Comparison of ENCODE assay signal across 18 cellular contexts in genomic region chr7:2059964-2060700, GRCh38.
DNase-seq lines count a peak whose midpoint lies in the region; ATAC-seq, FAIRE-seq and TF ChIP-seq lines count a peak whose summit lies in the region.
"Had no signal": no experiment of that assay in that cellular context is flagged by ENCODE, and none has a peak within 500 bp of the region (broad histone marks: within the 10 kb centered on the region; RNA-seq: fewer than 3 reads in every experiment).

No MANE protein-coding gene starts in this region.

- H2BK5ac ChIP-seq in trophoblast cell (ENCODE audit: low read depth, low read length, poor library complexity), result no peak overlapping the region

- no peak overlapping the region for H2BK120ac ChIP-seq in trophoblast cell (ENCODE audit: insufficient read depth, low read length, poor library complexity)

- TF ChIP-seq EP300 in K562 (IDR thresholded peaks at IDR 0.05; ENCODE audit: low read length), result no peak

- ATAC-seq in K562, result no peak
- ATAC-seq in GM18498 (IDR thresholded peaks at IDR 0.05; ENCODE audit: unreplicated experiment), result no peak
- no peak for ATAC-seq in GM19324 (IDR thresholded peaks at IDR 0.05; ENCODE audit: low FRiP score, unreplicated experiment)
- ATAC-seq: CD8-positive, alpha-beta T cell had no signal

- peaks cover 18% of the 10 kb centered on the region for H3K9me3 ChIP-seq in AG04450 (ENCODE audit: control insufficient read depth, insufficient read depth, low read length)
- H3K9me3 ChIP-seq in K562 (replicated peaks; ENCODE audit: control insufficient read depth, insufficient read depth, low read depth, low read length), result peaks cover 19% of the 10 kb centered on the region
- peaks cover 7% of the 10 kb centered on the region for H3K9me3 ChIP-seq in trophoblast cell (ENCODE audit: insufficient read depth, low read depth, low read length)
- H3K9me3 ChIP-seq in left ventricle myocardium inferior (replicated peaks), result peaks cover 10% of the 10 kb centered on the region

- POLR2A ChIA-PET in AG04450 (lab: Yijun Ruan, JAX) (interaction anchor here (0.6 to 1.4 kb wide), 3 partner anchors 97 to 397 kb away, joined by 3 to 5 read pairs (median 3); no protein-coding TSS in a partner anchor), K562 (lab: Yijun Ruan, JAX) (no interaction called here)

- H3K4me1 ChIP-seq in K562 (replicated peaks in 1 of 2; ENCODE audit: control insufficient read depth in 2 of 2, insufficient read depth in 2 of 2, low read length in 2 of 2), result peaks cover 0 to 31% of the 10 kb centered on the region in 2 experiments; a peak in 2 of 5 replicates
- H3K4me1 ChIP-seq in trophoblast cell (ENCODE audit: control insufficient read depth in 1 of 2, insufficient read depth in 2 of 2, low read length in 2 of 2), result no peaks in the 10 kb centered on the region
- H3K4me1 ChIP-seq in left ventricle myocardium inferior, result peaks cover 23% of the 10 kb centered on the region

- H3K14ac ChIP-seq in trophoblast cell (ENCODE audit: low read length), result no peak overlapping the region

- WGBS in K562 (ENCODE audit: insufficient coverage, low coverage, missing lambda C conversion rate), result 97% methylated on average over 56 of the region's 66 CpGs
- WGBS in trophoblast cell (ENCODE audit: extremely low coverage, insufficient coverage, insufficient read length), result no CpG with 5 or more reads among the region's 66 CpGs

- intact Hi-C loops in K562 (cut with micrococcal nuclease), result no loop called here
- intact Hi-C loops in left ventricle myocardium inferior (cut with micrococcal nuclease), result no loop called here

- no TSS peak for BruUV-seq in K562 (replicated peaks; lab: Mats Ljungman, UMichigan)

- TF ChIP-seq CTCF in AG04450 (IDR thresholded peaks at IDR 0.05; ENCODE audit: low read depth, low read length) (no peak), K562 (IDR thresholded peaks at IDR 0.05 in 2 of 3, conservative IDR thresholded peaks at IDR 0.05 in 1 of 3; ENCODE audit: insufficient read depth in 2 of 3, low read depth in 1 of 3, low read length in 3 of 3) (no peak), left ventricle myocardium inferior (IDR thresholded peaks at IDR 0.05; ENCODE audit: borderline replicate concordance) (no peak)

- no peak overlapping the region for H4K91ac ChIP-seq in trophoblast cell (ENCODE audit: low read depth, low read length)

- H2AK5ac ChIP-seq in trophoblast cell (ENCODE audit: low read length), result no peak overlapping the region

- DNase-seq in AG04450 (ENCODE audit: low read depth, low spot score) (no peak), GM12891 (ENCODE audit: insufficient read length, low spot score) (no peak), K562 (ENCODE audit: extremely low read depth in 1 of 4, low spot score in 3 of 4) (no peak), trophoblast cell (no peak), left ventricle myocardium inferior (no peak)
- DNase-seq: ACHN; CD8-positive, alpha-beta T cell; COR-L47; DMS153; DMS79 treated with DMSO at 0.1 percent for 48 hours; EL; HCEC 1CT; Karpas-422 had no signal

- H2BK12ac ChIP-seq in trophoblast cell (ENCODE audit: low read length), result no peak overlapping the region

- H3K18ac ChIP-seq in trophoblast cell (ENCODE audit: low read length), result no peak overlapping the region

- H3K27me3 ChIP-seq in AG04450 (ENCODE audit: control insufficient read depth, insufficient read depth, low read length) (no peaks in the 10 kb centered on the region), K562 (ENCODE audit: control insufficient read depth in 2 of 2, insufficient read depth in 2 of 2, low read length in 2 of 2) (no peaks in the 10 kb centered on the region), trophoblast cell (ENCODE audit: insufficient read depth, low read length) (no peaks in the 10 kb centered on the region), left ventricle myocardium inferior (ENCODE audit: low read depth) (no peaks in the 10 kb centered on the region)

- TF ChIP-seq POLR2A in GM12891 (IDR thresholded peaks at IDR 0.05; ENCODE audit: low read depth, low read length) (no peak), K562 (conservative IDR thresholded peaks at IDR 0.05) (no peak)

- H4K8ac ChIP-seq in trophoblast cell (ENCODE audit: low read depth, low read length), result no peak overlapping the region

- no peak overlapping the region for H3K4me2 ChIP-seq in K562 (ENCODE audit: insufficient read depth, low read length)
- H3K4me2 ChIP-seq in trophoblast cell (ENCODE audit: low read length), result no peak overlapping the region

- no peak overlapping the region for H4K12ac ChIP-seq in trophoblast cell (ENCODE audit: low read depth, low read length)

- H4K20me1 ChIP-seq in K562 (replicated peaks; ENCODE audit: control insufficient read depth, insufficient read depth, low read length), result no peaks in the 10 kb centered on the region

- no peaks in the 10 kb centered on the region for H3K9me1 ChIP-seq in K562 (ENCODE audit: control insufficient read depth, insufficient read depth, low read length)

- H3K36me3 ChIP-seq in K562 (ENCODE audit: control insufficient read depth, insufficient read depth, low read length), result peaks cover 6% of the 10 kb centered on the region; the same call in 2 of the 3 replicates
- peaks cover 1 to 8% of the 10 kb centered on the region in 2 experiments for H3K36me3 ChIP-seq in trophoblast cell (ENCODE audit: control insufficient read depth in 1 of 2, insufficient read depth in 2 of 2, low read length in 2 of 2)
- no peaks in the 10 kb centered on the region for H3K36me3 ChIP-seq in left ventricle myocardium inferior

- no peak overlapping the region for H3K23ac ChIP-seq in trophoblast cell (ENCODE audit: low read length)

- CTCF ChIA-PET in AG04450 (lab: Charles Lee) (no interaction called here), K562 (lab: Yijun Ruan, JAX; ENCODE audit: low intra/inter-chr PET ratio) (no interaction called here)

- H3K27ac ChIP-seq in AG04450 (ENCODE audit: low read depth, low read length), result peak overlapping the region; percentile 88
- no peak overlapping the region for H3K27ac ChIP-seq in K562 (ENCODE audit: extremely low read depth, low read depth, low read length)
- H3K27ac ChIP-seq in trophoblast cell (ENCODE audit: low read depth, low read length), result no peak overlapping the region
- H3K27ac ChIP-seq in left ventricle myocardium inferior (replicated peaks), result no peak overlapping the region
- H3K27ac ChIP-seq: C4-2B had no signal

- H3K79me1 ChIP-seq in trophoblast cell (ENCODE audit: low read length), result no peaks in the 10 kb centered on the region

- H3K79me2 ChIP-seq in K562 (ENCODE audit: control insufficient read depth, insufficient read depth, low read length) (no peaks in the 10 kb centered on the region), trophoblast cell (ENCODE audit: control insufficient read depth, insufficient read depth, low read length, poor library complexity) (no peaks in the 10 kb centered on the region)

- H3K4ac ChIP-seq in trophoblast cell (ENCODE audit: low read depth, low read length), result no peak overlapping the region

- H3K9ac ChIP-seq in K562 (ENCODE audit: insufficient read depth in 1 of 2, low read depth in 2 of 2, low read length in 2 of 2), result no peak overlapping the region
- H3K9ac ChIP-seq in trophoblast cell (ENCODE audit: low read length), result no peak overlapping the region

- FAIRE-seq in GM12891 (lab: Jason Lieb, UNC) (peak; percentile 9), K562 (lab: Jason Lieb, UNC) (no peak)
- FAIRE-seq: D721Med, G401.6 had no signal

- H2AFZ ChIP-seq in K562 (ENCODE audit: low read depth, low read length), result no peak overlapping the region
- no peak overlapping the region for H2AFZ ChIP-seq in trophoblast cell (ENCODE audit: insufficient read depth, low read length, poor library complexity)

- in situ Hi-C loops in K562 (cut with MboI), result no loop called here

- H3K4me3 ChIP-seq in AG04450 (ENCODE audit: low read depth, low read length) (no peak overlapping the region), K562 (no peak overlapping the region), trophoblast cell (ENCODE audit: low read depth, low read length) (peak overlapping the region; percentile 28), left ventricle myocardium inferior (no peak overlapping the region)

- TF ChIP-seq RAD21 in K562 (CRISPR knock-in tag; conservative IDR thresholded peaks at IDR 0.05 in 1 of 2, IDR thresholded peaks at IDR 0.05 in 1 of 2), result no peak

TF ChIP-seq in GM12891, 5 proteins besides CTCF, POLR2A, EP300 and RAD21:
- TF ChIP-seq POLR2AphosphoS5 (IDR thresholded peaks at IDR 0.05; ENCODE audit: low read depth, low read length), result no peak
- TF ChIP-seq SPI1 (IDR thresholded peaks at IDR 0.05; ENCODE audit: low read depth, low read length), result no peak
- no peak for TF ChIP-seq PAX5 (IDR thresholded peaks at IDR 0.05; ENCODE audit: insufficient read depth, low read length, severe bottlenecking)
- no peak for TF ChIP-seq POU2F2 (IDR thresholded peaks at IDR 0.05; ENCODE audit: low read depth, low read length)
- TF ChIP-seq TAF1 (IDR thresholded peaks at IDR 0.05; ENCODE audit: low read depth, low read length), result no peak
TF ChIP-seq in GM12891: peak in this region for 0.

TF ChIP-seq in K562, 482 proteins besides CTCF, POLR2A, EP300 and RAD21 (continues in another document):
- TF ChIP-seq NFRKB (IDR thresholded peaks at IDR 0.05; ENCODE audit: low read depth), result no peak
- TF ChIP-seq, protein P1, sequence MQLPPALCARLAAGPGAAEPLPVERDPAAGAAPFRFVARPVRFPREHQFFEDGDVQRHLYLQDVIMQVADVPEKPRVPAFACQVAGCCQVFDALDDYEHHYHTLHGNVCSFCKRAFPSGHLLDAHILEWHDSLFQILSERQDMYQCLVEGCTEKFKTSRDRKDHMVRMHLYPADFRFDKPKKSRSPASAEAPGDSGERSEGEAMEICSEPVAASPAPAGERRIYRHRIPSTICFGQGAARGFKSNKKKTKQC (CRISPR knock-in tag; IDR thresholded peaks at IDR 0.05), result no peak
- TF ChIP-seq CC2D1A (IDR thresholded peaks at IDR 0.05), result peak; percentile 53; the same call in 1 of the 2 replicates
- TF ChIP-seq ZNF384 (IDR thresholded peaks at IDR 0.05; ENCODE audit: low read depth, low read length), result no peak
- no peak for TF ChIP-seq TARDBP (IDR thresholded peaks at IDR 0.05)
- TF ChIP-seq SIX5 (IDR thresholded peaks at IDR 0.05; ENCODE audit: borderline replicate concordance in 1 of 2, insufficient read depth in 1 of 2, low read depth in 1 of 2, low read length in 2 of 2), result no peak
